In genomic region chr10:26516540-26517101, GRCh38 we compare ENCODE assay signal across 20 cellular contexts.
DNase-seq lines count a peak whose midpoint lies in the region; ATAC-seq, FAIRE-seq and TF ChIP-seq lines count a peak whose summit lies in the region.
"Had no signal": no experiment of that assay in that cellular context is flagged by ENCODE, and none has a peak within 500 bp of the region (broad histone marks: within the 10 kb centered on the region; RNA-seq: fewer than 3 reads in every experiment).

No MANE protein-coding gene starts in this region.

- H3K27me3 ChIP-seq in iPS-15b (ENCODE audit: control insufficient read depth, insufficient read depth, low read length) = no peaks in the 10 kb centered on the region
- H3K27me3 ChIP-seq: thyroid gland had no signal

- H3K9me3 ChIP-seq in iPS-15b (ENCODE audit: control insufficient read depth, insufficient read depth, low read length) = no peaks in the 10 kb centered on the region
- H3K9me3 ChIP-seq: thyroid gland had no signal

- H3K9me3 Mint-ChIP-seq in activated CD8-positive, alpha-beta T cell treated with anti-CD3 and anti-CD28 coated beads for 36 hours = peaks cover 3% of the 10 kb centered on the region
- H3K9me3 Mint-ChIP-seq in activated CD8-positive, alpha-beta T cell treated with anti-CD3 and anti-CD28 coated beads, Interleukin-2, amount 10 ng/mL, durations not matched to agents 7 days and 5 days (ENCODE audit: insufficient read depth) = peaks cover 10% of the 10 kb centered on the region
- peaks cover 26% of the 10 kb centered on the region for H3K9me3 Mint-ChIP-seq in WTC11

- peaks cover 81% of the 10 kb centered on the region for H3K36me3 Mint-ChIP-seq in activated CD8-positive, alpha-beta T cell treated with anti-CD3 and anti-CD28 coated beads for 36 hours (ENCODE audit: low read depth)
- H3K36me3 Mint-ChIP-seq in activated CD8-positive, alpha-beta T cell treated with anti-CD3 and anti-CD28 coated beads, Interleukin-2, amount 10 ng/mL, durations not matched to agents 7 days and 5 days (ENCODE audit: low read depth) = peaks cover 86% of the 10 kb centered on the region
- H3K36me3 Mint-ChIP-seq in WTC11 = peaks cover 10% of the 10 kb centered on the region; the same call in 1 of the 2 replicates

- peak overlapping the region; percentile 18 for H3K4me3 ChIP-seq in iPS-15b (ENCODE audit: low read depth, low read length)
- H3K4me3 ChIP-seq: left ventricle myocardium inferior, skin epidermis, thyroid gland had no signal

- ATAC-seq in activated CD8-positive, alpha-beta T cell treated with anti-CD3 and anti-CD28 coated beads for 36 hours = no peak
- ATAC-seq in activated CD8-positive, alpha-beta T cell treated with anti-CD3 and anti-CD28 coated beads, Interleukin-2, amount 10 ng/mL, durations not matched to agents 7 days and 5 days = no peak
- peak; percentile 73 for ATAC-seq in WTC11
- no peak for ATAC-seq in HG03571 (IDR thresholded peaks at IDR 0.05; ENCODE audit: unreplicated experiment)
- ATAC-seq: activated naive CD4-positive, alpha-beta T cell treated with anti-CD3 and anti-CD28 coated beads, Interleukin-2, amount 50 U/mL, for 72 hours; PC-3 had no signal

- FAIRE-seq in urothelium cell line (lab: Jason Lieb, UNC) = no peak
- FAIRE-seq: bronchial epithelial cell had no signal

- H3K4me3 Mint-ChIP-seq in activated CD8-positive, alpha-beta T cell treated with anti-CD3 and anti-CD28 coated beads for 36 hours = no peak overlapping the region
- H3K4me3 Mint-ChIP-seq in activated CD8-positive, alpha-beta T cell treated with anti-CD3 and anti-CD28 coated beads, Interleukin-2, amount 10 ng/mL, durations not matched to agents 7 days and 5 days = no peak overlapping the region
- H3K4me3 Mint-ChIP-seq in WTC11 = no peak overlapping the region

- CTCF ChIA-PET in activated CD8-positive, alpha-beta T cell treated with anti-CD3 and anti-CD28 coated beads for 36 hours (lab: Charles Lee) = interaction anchor here (0.8 kb wide), 1 partner anchor 181 kb away, joined by 3 read pairs; no protein-coding TSS in a partner anchor
- CTCF ChIA-PET in activated CD8-positive, alpha-beta T cell treated with anti-CD3 and anti-CD28 coated beads, Interleukin-2, amount 10 ng/mL, durations not matched to agents 7 days and 5 days (lab: Charles Lee) = no interaction called here
- CTCF ChIA-PET in WTC11 (lab: Charles Lee) = interaction anchor here (0.9 to 4.4 kb wide), 6 partner anchors 11 to 758 kb away, joined by 3 to 26 read pairs (median 6); no protein-coding TSS in a partner anchor

- no peak overlapping the region for H3K9ac ChIP-seq in iPS-15b (ENCODE audit: low read depth, low read length)

- H3K4me1 ChIP-seq in iPS-15b (ENCODE audit: control insufficient read depth, insufficient read depth, low read length) = peaks cover 6% of the 10 kb centered on the region
- H3K4me1 ChIP-seq: left ventricle myocardium inferior, thyroid gland had no signal

- no peaks in the 10 kb centered on the region for H3K36me3 ChIP-seq in iPS-15b (ENCODE audit: control insufficient read depth, insufficient read depth, low read length)
- H3K36me3 ChIP-seq: thyroid gland had no signal

- DNase-seq in activated CD8-positive, alpha-beta T cell treated with anti-CD3 and anti-CD28 coated beads for 36 hours = no peak
- no peak for DNase-seq in activated CD8-positive, alpha-beta T cell treated with anti-CD3 and anti-CD28 coated beads, Interleukin-2, amount 10 ng/mL, durations not matched to agents 7 days and 5 days
- DNase-seq in WTC11 (ENCODE audit: low spot score) (no peak), urothelium cell line (ENCODE audit: low spot score) (peak; percentile 13), posterior cingulate gyrus (no peak)
- no peak for DNase-seq in activated T-cell treated with anti-CD3 and anti-CD28 coated beads, Interleukin-2, amount 50 U/mL, for 48 hours
- DNase-seq: 8988T; activated T-cell treated with anti-CD3 and anti-CD28 coated beads, Interleukin-2, amount 50 U/mL, for 1 hour; DMS79; effector CD4-positive, alpha-beta T cell; left ventricle myocardium inferior; NCI-H1930; NCI-H526; PC-3; thyroid gland had no signal

- H3K27me3 Mint-ChIP-seq in activated CD8-positive, alpha-beta T cell treated with anti-CD3 and anti-CD28 coated beads for 36 hours = no peaks in the 10 kb centered on the region
- H3K27me3 Mint-ChIP-seq in activated CD8-positive, alpha-beta T cell treated with anti-CD3 and anti-CD28 coated beads, Interleukin-2, amount 10 ng/mL, durations not matched to agents 7 days and 5 days (ENCODE audit: low read depth) = no peaks in the 10 kb centered on the region
- H3K27me3 Mint-ChIP-seq in WTC11 (ENCODE audit: low read depth) = no peaks in the 10 kb centered on the region

- POLR2A ChIA-PET in activated CD8-positive, alpha-beta T cell treated with anti-CD3 and anti-CD28 coated beads for 36 hours (lab: Charles Lee) = interaction anchor here (0.6 to 1.2 kb wide), 2 partner anchors 18 to 31 kb away, joined by 3 read pairs; no protein-coding TSS in a partner anchor
- POLR2A ChIA-PET in activated CD8-positive, alpha-beta T cell treated with anti-CD3 and anti-CD28 coated beads, Interleukin-2, amount 10 ng/mL, durations not matched to agents 7 days and 5 days (lab: Charles Lee) = no interaction called here
- POLR2A ChIA-PET in WTC11 (lab: Charles Lee) = no interaction called here

- TF ChIP-seq CTCF in activated CD8-positive, alpha-beta T cell treated with anti-CD3 and anti-CD28 coated beads for 36 hours (IDR thresholded peaks at IDR 0.05) = no peak
- no peak for TF ChIP-seq CTCF in WTC11 (IDR thresholded peaks at IDR 0.05)

- intact Hi-C loops in activated CD8-positive, alpha-beta T cell treated with anti-CD3 and anti-CD28 coated beads for 36 hours (cut with micrococcal nuclease) = no loop called here
- intact Hi-C loops in posterior cingulate gyrus (cut with DNase I) = no loop called here

- peak overlapping the region; percentile 61 for H3K27ac Mint-ChIP-seq in activated CD8-positive, alpha-beta T cell treated with anti-CD3 and anti-CD28 coated beads for 36 hours
- no peak overlapping the region for H3K27ac Mint-ChIP-seq in activated CD8-positive, alpha-beta T cell treated with anti-CD3 and anti-CD28 coated beads, Interleukin-2, amount 10 ng/mL, durations not matched to agents 7 days and 5 days
- H3K27ac Mint-ChIP-seq in WTC11 = no peak overlapping the region

- H3K4me1 Mint-ChIP-seq in activated CD8-positive, alpha-beta T cell treated with anti-CD3 and anti-CD28 coated beads for 36 hours (ENCODE audit: low read depth) = peaks cover 16% of the 10 kb centered on the region
- H3K4me1 Mint-ChIP-seq in activated CD8-positive, alpha-beta T cell treated with anti-CD3 and anti-CD28 coated beads, Interleukin-2, amount 10 ng/mL, durations not matched to agents 7 days and 5 days (ENCODE audit: low read depth) = peaks cover 5% of the 10 kb centered on the region
- H3K4me1 Mint-ChIP-seq in WTC11 = peaks cover 12% of the 10 kb centered on the region

TF ChIP-seq in WTC11, 78 proteins besides CTCF, POLR2A, EP300 and RAD21:
- TF ChIP-seq CDX4 (CRISPR knock-in tag; IDR thresholded peaks at IDR 0.05; ENCODE audit: borderline replicate concordance) (no peak), AFF4 (CRISPR knock-in tag; IDR thresholded peaks at IDR 0.05; ENCODE audit: borderline replicate concordance) (no peak)
